In genomic region chr1:183980951-183981525, GRCh38 we compare ENCODE assay signal across 27 cellular contexts.
"Had no signal": no experiment of that assay in that cellular context is flagged by ENCODE, and none has a peak within 500 bp of the region (broad histone marks: within the 10 kb centered on the region; RNA-seq: fewer than 3 reads in every experiment).

No MANE protein-coding gene starts in this region.

- H3K27ac ChIP-seq: body of pancreas, coronary artery, esophagus muscularis mucosa, foreskin keratinocyte, gastroesophageal sphincter, hepatocyte had no signal

- DNase-seq: activated CD4-positive, alpha-beta memory T cell treated with anti-CD3 and anti-CD28 coated beads for 36 hours; activated CD4-positive, alpha-beta T cell treated with anti-CD3 and anti-CD28 coated beads for 36 hours; activated CD4-positive, alpha-beta T cell treated with anti-CD3 and anti-CD28 coated beads, Interleukin-2, amount 10 ng/mL, durations not matched to agents 24 days and 14 days; activated CD4-positive, CD25-positive, alpha-beta regulatory T cell; activated CD4-positive, CD25-positive, alpha-beta regulatory T cell treated with anti-CD3 and anti-CD28 coated beads, Interleukin-2, amount 50 U/mL, for 72 hours; activated CD8-positive, alpha-beta memory T cell treated with anti-CD3 and anti-CD28 coated beads, Interleukin-2, amount 10 ng/mL, durations not matched to agents 7 days and 5 days; activated CD8-positive, alpha-beta memory T cell treated with anti-CD3 and anti-CD28 coated beads, Interleukin-2, amount 50 U/mL, for 4 hours; activated CD8-positive, alpha-beta T cell treated with anti-CD3 and anti-CD28 coated beads, Interleukin-2, amount 10 ng/mL, durations not matched to agents 7 days and 5 days; activated effector memory CD4-positive, alpha-beta T cell treated with anti-CD3 and anti-CD28 coated beads, Interleukin-2, amount 50 U/mL, for 16 hours; activated naive CD4-positive, alpha-beta T cell treated with anti-CD3 and anti-CD28 coated beads for 36 hours; activated naive CD8-positive, alpha-beta T cell treated with anti-CD3 and anti-CD28 coated beads for 36 hours; activated T-cell treated with anti-CD3 and anti-CD28 coated beads, Interleukin-2, amount 50 U/mL, for 1 hour; activated T-cell treated with anti-CD3 and anti-CD28 coated beads, Interleukin-2, amount 50 U/mL, for 48 hours; aorta; body of pancreas; central memory CD4-positive, alpha-beta T cell; cerebellar nuclear complex; effector CD4-positive, alpha-beta T cell; effector memory CD8-positive, alpha-beta T cell; erythroblast; foreskin keratinocyte; heart right ventricle; T-helper 2 cell had no signal

- ATAC-seq: activated CD4-positive, alpha-beta T cell treated with anti-CD3 and anti-CD28 coated beads for 36 hours; activated CD8-positive, alpha-beta memory T cell treated with anti-CD3 and anti-CD28 coated beads, Interleukin-2, amount 10 ng/mL, durations not matched to agents 7 days and 5 days; activated CD8-positive, alpha-beta T cell treated with anti-CD3 and anti-CD28 coated beads, Interleukin-2, amount 10 ng/mL, durations not matched to agents 7 days and 5 days; body of pancreas; effector memory CD8-positive, alpha-beta T cell; foreskin keratinocyte; gastroesophageal sphincter; heart right ventricle had no signal
